In genomic region chr4:159121371-159121770, GRCh38 we compare ENCODE assay signal across 25 cellular contexts.
"Had no signal": no experiment of that assay in that cellular context is flagged by ENCODE, and none has a peak within 500 bp of the region (broad histone marks: within the 10 kb centered on the region; RNA-seq: fewer than 3 reads in every experiment).

No MANE protein-coding gene starts in this region.

- H3K36me3 ChIP-seq: colonic mucosa, esophagus squamous epithelium, gastrocnemius medialis, left lung, lower lobe of right lung had no signal

- H3K9me3 ChIP-seq: colonic mucosa, esophagus squamous epithelium, gastrocnemius medialis, left lung, lower lobe of right lung, mucosa of descending colon had no signal

- H3K4me1 ChIP-seq: colonic mucosa had no signal

- ATAC-seq: effector memory CD8-positive, alpha-beta T cell; esophagus mucosa; gastrocnemius medialis; heart right ventricle; left cardiac atrium; left lung; left ventricle myocardium superior; lower lobe of right lung; mucosa of descending colon had no signal

- FAIRE-seq: endometrium, islet of Langerhans, keratinocyte had no signal

- H3K27ac ChIP-seq: colonic mucosa, epithelial cell of prostate, esophagus squamous epithelium, gastrocnemius medialis, heart right ventricle, left lung, lower lobe of right lung had no signal

- DNase-seq: colonic mucosa; cortex of kidney; effector CD8-positive, alpha-beta T cell; effector memory CD8-positive, alpha-beta T cell; endodermal cell; erythroblast; esophagus squamous epithelium; foreskin fibroblast; foreskin melanocyte; gastrocnemius medialis; glutamatergic neuron; head of caudate nucleus; heart right ventricle; hippocampal formation; left cardiac atrium; left lung; left ventricle myocardium superior; lower lobe of right lung; mesenchymal stem cell; mucosa of descending colon had no signal

- H3K4me3 ChIP-seq: colonic mucosa, esophagus squamous epithelium, gastrocnemius medialis, heart right ventricle, left lung, lower lobe of right lung, mucosa of descending colon had no signal

- H3K27me3 ChIP-seq: colonic mucosa, esophagus squamous epithelium, gastrocnemius medialis, heart right ventricle, left lung had no signal
